ENCODE assay signal across 13 cellular contexts in genomic region chr11:19890308-19890707, GRCh38.
A peak's percentile ranks its signal among the peaks of the same experiment; 100 is the strongest.
DNase-seq lines count a peak whose midpoint lies in the region; ATAC-seq and TF ChIP-seq lines count a peak whose summit lies in the region.
"Had no signal": no experiment of that assay in that cellular context is flagged by ENCODE, and none has a peak within 500 bp of the region (broad histone marks: within the 10 kb centered on the region; RNA-seq: fewer than 3 reads in every experiment).

No MANE protein-coding gene starts in this region.

- H3K9ac ChIP-seq in GM23248, result no peak overlapping the region
- H3K9ac ChIP-seq in SK-N-SH, result no peak overlapping the region
- peak overlapping the region; percentile 10 for H3K9ac ChIP-seq in skeletal muscle satellite cell (ENCODE audit: low read depth, low read length)
- H3K9ac ChIP-seq in Karpas-422 (ENCODE audit: low read length), result no peak overlapping the region

- CTCF ChIA-PET in SK-N-SH (lab: Yijun Ruan, JAX), result interaction anchor here (1.2 to 2.2 kb wide), 3 partner anchors 13 to 240 kb away, joined by 3 to 11 read pairs (median 3); no protein-coding TSS in a partner anchor

- peaks cover 13% of the 10 kb centered on the region for H3K79me2 ChIP-seq in GM23248 (ENCODE audit: insufficient read depth)
- H3K79me2 ChIP-seq in SK-N-SH (ENCODE audit: insufficient read depth), result peaks cover 31% of the 10 kb centered on the region
- no peaks in the 10 kb centered on the region for H3K79me2 ChIP-seq in Karpas-422 (ENCODE audit: low read length)

- H3K36me3 ChIP-seq in GM23248 (ENCODE audit: low read depth) (peaks cover 6% of the 10 kb centered on the region; the same call in 1 of the 2 replicates), SK-N-SH (replicated peaks in 1 of 2; ENCODE audit: control insufficient read depth in 1 of 2, insufficient read depth in 2 of 2, low read length in 1 of 2) (peaks cover 52 to 73% of the 10 kb centered on the region in 2 experiments), skeletal muscle satellite cell (ENCODE audit: insufficient read depth, low read length) (peaks cover 86% of the 10 kb centered on the region), Karpas-422 (ENCODE audit: insufficient read depth, low read length) (no peaks in the 10 kb centered on the region)

- ATAC-seq in GM21367 (IDR thresholded peaks at IDR 0.05; ENCODE audit: unreplicated experiment), result no peak

- peak overlapping the region; percentile 32 for H3K4me2 ChIP-seq in GM23248 (ENCODE audit: unreplicated experiment)
- peak overlapping the region; percentile 22; the same call in 1 of the 2 replicates for H3K4me2 ChIP-seq in SK-N-SH
- peak overlapping the region; percentile 19 for H3K4me2 ChIP-seq in skeletal muscle satellite cell (ENCODE audit: low read length)
- H3K4me2 ChIP-seq in Karpas-422 (ENCODE audit: low read depth, low read length, poor library complexity, severe bottlenecking), result no peak overlapping the region

- POLR2A ChIA-PET in SK-N-SH (lab: Yijun Ruan, JAX), result no interaction called here

- DNase-seq in GM23248, result peak; percentile 72
- DNase-seq in SK-N-SH, result no peak
- peak; percentile 37 for DNase-seq in fibroblast of villous mesenchyme (ENCODE audit: low read depth)
- no peak for DNase-seq in RKO (ENCODE audit: low spot score)
- DNase-seq in mesenteric fat pad (ENCODE audit: low spot score), result no peak
- no peak for DNase-seq in Karpas-422
- DNase-seq: amygdala, DND-41, H7, SIG-M5 had no signal

- H3K27ac ChIP-seq in GM23248 (peak overlapping the region; percentile 51), SK-N-SH (ENCODE audit: low read depth in 2 of 2, low read length in 1 of 2) (peak overlapping the region; percentile 69 to 82; a peak in 3 of 4 replicates), Karpas-422 (ENCODE audit: low read length) (no peak overlapping the region)
- H3K27ac ChIP-seq: vagina had no signal

- 0 to 10% methylated on average over 1 of the region's 1 CpG for WGBS in GM23248 (ENCODE audit: low coverage in 1 of 2, low lambda C conversion rate in 2 of 2, missing lambda C conversion rate in 2 of 2), 2 experiments
- WGBS in SK-N-SH (ENCODE audit: low lambda C conversion rate), result 13% methylated on average over 1 of the region's 1 CpG

- TF ChIP-seq EP300 in SK-N-SH (IDR thresholded peaks at IDR 0.05; ENCODE audit: borderline replicate concordance in 1 of 2, low read depth in 1 of 2, low read length in 1 of 2), result peak in 1 of 2 experiments; percentile 60; a peak in 1 of 4 replicates

- H3F3A ChIP-seq in GM23248 (ENCODE audit: insufficient read depth) (peaks cover 30% of the 10 kb centered on the region), SK-N-SH (replicated peaks; ENCODE audit: insufficient read depth) (peaks cover 29% of the 10 kb centered on the region)

- in situ Hi-C loops in GM23248 (cut with MboI), result no loop called here

- no peak for TF ChIP-seq RAD21 in SK-N-SH (IDR thresholded peaks at IDR 0.05; ENCODE audit: low read length)

- H3K9me2 ChIP-seq in GM23248 (ENCODE audit: insufficient read depth) (no peaks in the 10 kb centered on the region), SK-N-SH (no peaks in the 10 kb centered on the region), Karpas-422 (replicated peaks; ENCODE audit: insufficient read depth, low read length) (no peaks in the 10 kb centered on the region)

- no peak overlapping the region for H2AFZ ChIP-seq in GM23248
- no peak overlapping the region for H2AFZ ChIP-seq in SK-N-SH (ENCODE audit: low read depth)
- no peak overlapping the region for H2AFZ ChIP-seq in Karpas-422 (ENCODE audit: low read length)

- TF ChIP-seq CTCF in SK-N-SH (IDR thresholded peaks at IDR 0.05) (no peak), fibroblast of villous mesenchyme (IDR thresholded peaks at IDR 0.05; ENCODE audit: insufficient read depth, low read depth, low read length) (no peak)

- H3K9me3 ChIP-seq in GM23248 (ENCODE audit: low read depth), result no peaks in the 10 kb centered on the region
- H3K9me3 ChIP-seq in SK-N-SH, result no peaks in the 10 kb centered on the region
- no peaks in the 10 kb centered on the region for H3K9me3 ChIP-seq in skeletal muscle satellite cell (replicated peaks; ENCODE audit: low read length)
- H3K9me3 ChIP-seq in Karpas-422 (ENCODE audit: low read length), result no peaks in the 10 kb centered on the region
- H3K9me3 ChIP-seq: vagina had no signal

- H3K27me3 ChIP-seq in GM23248 (replicated peaks; ENCODE audit: insufficient read depth), result no peaks in the 10 kb centered on the region
- no peaks in the 10 kb centered on the region for H3K27me3 ChIP-seq in SK-N-SH (ENCODE audit: insufficient read depth)
- H3K27me3 ChIP-seq in skeletal muscle satellite cell (ENCODE audit: control insufficient read depth, insufficient read depth, low read length), result no peaks in the 10 kb centered on the region
- no peaks in the 10 kb centered on the region for H3K27me3 ChIP-seq in Karpas-422 (ENCODE audit: low read length)
- H3K27me3 ChIP-seq: vagina had no signal

- H3K4me1 ChIP-seq in GM23248 (ENCODE audit: insufficient read depth) (peaks cover 27% of the 10 kb centered on the region), SK-N-SH (ENCODE audit: control insufficient read depth in 1 of 2, insufficient read depth in 2 of 2, low read depth in 1 of 2, low read length in 1 of 2) (peaks cover 14 to 24% of the 10 kb centered on the region in 2 experiments), skeletal muscle satellite cell (ENCODE audit: control insufficient read depth, insufficient read depth, low read length) (peaks cover 26% of the 10 kb centered on the region), Karpas-422 (ENCODE audit: low read length) (no peaks in the 10 kb centered on the region)

- no peaks in the 10 kb centered on the region for H4K20me1 ChIP-seq in GM23248 (ENCODE audit: insufficient read depth)
- H4K20me1 ChIP-seq in SK-N-SH (ENCODE audit: insufficient read depth), result peaks cover 10% of the 10 kb centered on the region
- H4K20me1 ChIP-seq in Karpas-422 (ENCODE audit: insufficient read depth, low read depth, low read length), result no peaks in the 10 kb centered on the region

- H3K4me3 ChIP-seq in GM23248 (no peak overlapping the region), SK-N-SH (ENCODE audit: low read depth in 2 of 2, low read length in 1 of 2) (no peak overlapping the region), fibroblast of villous mesenchyme (ENCODE audit: low read depth, low read length) (no peak overlapping the region), skeletal muscle satellite cell (ENCODE audit: low read length) (no peak overlapping the region), Karpas-422 (ENCODE audit: low read length) (no peak overlapping the region)
- H3K4me3 ChIP-seq: vagina had no signal

TF ChIP-seq in SK-N-SH, 30 proteins besides CTCF, POLR2A, EP300 and RAD21 (continues in another document):
- no peak for TF ChIP-seq CHD2 (IDR thresholded peaks at IDR 0.05; ENCODE audit: low read length, partially characterized antibody)
- TF ChIP-seq EZH2phosphoT487 (IDR thresholded peaks at IDR 0.05; ENCODE audit: borderline replicate concordance, low read depth), result no peak
- TF ChIP-seq PBX3 (IDR thresholded peaks at IDR 0.05), result peak; percentile 45; the same call in 1 of the 2 replicates
- TF ChIP-seq USF1 (IDR thresholded peaks at IDR 0.05; ENCODE audit: borderline replicate concordance, low read depth), result no peak
- TF ChIP-seq NRF1 (IDR thresholded peaks at IDR 0.05; ENCODE audit: low read depth, low read length), result no peak
- TF ChIP-seq JUND (IDR thresholded peaks at IDR 0.05), result peak; percentile 69
- no peak for TF ChIP-seq ELF1 (IDR thresholded peaks at IDR 0.05)
- no peak for TF ChIP-seq MEF2A (IDR thresholded peaks at IDR 0.05; ENCODE audit: borderline replicate concordance, low read depth)
- no peak for TF ChIP-seq FOXJ3 (CRISPR knock-in tag; IDR thresholded peaks at IDR 0.05)
- TF ChIP-seq GATA2 (CRISPR knock-in tag; IDR thresholded peaks at IDR 0.05), result no peak
- TF ChIP-seq TCF12 (IDR thresholded peaks at IDR 0.05), result peak; percentile 60
- peak; percentile 53; the same call in 1 of the 2 replicates for TF ChIP-seq TEAD4 (IDR thresholded peaks at IDR 0.05; ENCODE audit: borderline replicate concordance, insufficient read depth)

Comparison
In these comparisons a context has a peak if more than half of its experiments do, and no peak if none do; other contexts are left out.
1. DNase-seq: peak in GM23248 (single experiment) and fibroblast of villous mesenchyme (single experiment); none in SK-N-SH (single experiment), RKO (single experiment), mesenteric fat pad (single experiment) and Karpas-422 (single experiment).